12 cellular contexts compared by ENCODE assay signal in the genomic region with DNA sequence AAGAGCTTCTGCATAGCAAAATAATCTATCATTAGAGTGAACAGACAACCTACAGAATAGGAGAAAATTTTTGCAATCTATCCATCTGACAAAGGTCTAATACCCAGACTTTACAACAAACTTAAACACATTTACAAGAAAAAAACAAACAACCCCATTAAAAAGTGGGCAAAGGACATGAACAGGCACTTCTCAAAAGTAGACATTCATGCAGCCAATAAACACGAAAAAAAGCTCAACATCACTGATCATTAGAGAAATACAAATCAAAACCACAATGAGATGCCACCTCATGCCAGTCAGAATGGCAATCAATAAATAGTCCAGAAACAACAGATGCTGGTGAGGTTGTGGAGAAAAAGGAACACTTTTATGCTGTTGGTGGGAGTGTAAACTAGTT. TPM values are rescaled to one million over a fixed set of nuclear protein-coding genes. Genes with fewer than 3 reads are reported as not detected.
DNase-seq lines count a peak whose midpoint lies in the region; ATAC-seq and TF ChIP-seq lines count a peak whose summit lies in the region.
"Not testable (repeated sequence)": the region's sequence is repeated elsewhere in the genome, so short reads cannot be mapped to it uniquely, and the experiment has no call there.
"Had no signal": no experiment of that assay in that cellular context is flagged by ENCODE, and none has a peak within 500 bp of the region (broad histone marks: within the 10 kb centered on the region; RNA-seq: fewer than 3 reads in every experiment).

No MANE protein-coding gene starts in this region.

- POLR2A ChIA-PET in CD8-positive, alpha-beta T cell (lab: Charles Lee): not testable (repeated sequence)
- POLR2A ChIA-PET in activated CD8-positive, alpha-beta T cell treated with anti-CD3 and anti-CD28 coated beads for 36 hours (lab: Charles Lee): interaction anchor here (0.9 to 1.0 kb wide), 2 partner anchors 10 to 146 kb away, joined by 3 to 4 read pairs; no protein-coding TSS in a partner anchor

- H3K36me3 Mint-ChIP-seq in CD14-positive monocyte (peaks cover 24 to 34% of the 10 kb centered on the region in 2 donors), IgD-negative memory B cell (peaks cover 19% of the 10 kb centered on the region)
- peaks cover 46% of the 10 kb centered on the region for H3K36me3 Mint-ChIP-seq in CD8-positive, alpha-beta T cell
- peaks cover 49% of the 10 kb centered on the region for H3K36me3 Mint-ChIP-seq in activated CD8-positive, alpha-beta T cell treated with anti-CD3 and anti-CD28 coated beads for 36 hours (ENCODE audit: low read depth)
- H3K36me3 Mint-ChIP-seq in activated naive CD8-positive, alpha-beta T cell: peaks cover 24% of the 10 kb centered on the region
- peaks cover 25% of the 10 kb centered on the region for H3K36me3 Mint-ChIP-seq in central memory CD8-positive, alpha-beta T cell (ENCODE audit: insufficient read depth)

- CTCF ChIA-PET in CD8-positive, alpha-beta T cell (lab: Charles Lee): interaction anchor here (1.2 to 1.9 kb wide), 4 partner anchors 25 to 48 kb away, joined by 3 to 8 read pairs (median 6); no protein-coding TSS in a partner anchor
- CTCF ChIA-PET in activated CD8-positive, alpha-beta T cell treated with anti-CD3 and anti-CD28 coated beads for 36 hours (lab: Charles Lee): interaction anchor here (1.3 to 2.2 kb wide), 3 partner anchors 30 to 45 kb away, joined by 4 to 11 read pairs (median 4); no protein-coding TSS in a partner anchor

- H3K4me1 Mint-ChIP-seq in CD14-positive monocyte (peaks cover 61% of the 10 kb centered on the region), IgD-negative memory B cell (peaks cover 48 to 53% (median 51%) of the 10 kb centered on the region in 3 donors)
- peaks cover 69% of the 10 kb centered on the region for H3K4me1 Mint-ChIP-seq in CD8-positive, alpha-beta T cell (ENCODE audit: low read depth)
- H3K4me1 Mint-ChIP-seq in activated CD8-positive, alpha-beta T cell treated with anti-CD3 and anti-CD28 coated beads for 36 hours (ENCODE audit: low read depth): peaks cover 64% of the 10 kb centered on the region
- H3K4me1 Mint-ChIP-seq in activated naive CD8-positive, alpha-beta T cell (ENCODE audit: low read depth): peaks cover 66% of the 10 kb centered on the region
- H3K4me1 Mint-ChIP-seq in central memory CD8-positive, alpha-beta T cell: peaks cover 65% of the 10 kb centered on the region

- not testable (repeated sequence) for H3K36me3 ChIP-seq in CD8-positive, alpha-beta T cell (ENCODE audit: insufficient read depth, low read length); neutrophil

- intact Hi-C loops in CD14-positive monocyte (cut with micrococcal nuclease): loop anchor here in 1 of 2 donors (10.0 kb wide), 1 partner anchor 110 kb away; no protein-coding TSS in a partner anchor
- intact Hi-C loops in CD8-positive, alpha-beta T cell (cut with DNase I, micrococcal nuclease): loop anchor here in 1 of 2 experiments (5.0 kb wide), 1 partner anchor 42 kb away; no protein-coding TSS in a partner anchor
- intact Hi-C loops in activated CD8-positive, alpha-beta T cell treated with anti-CD3 and anti-CD28 coated beads for 36 hours (cut with micrococcal nuclease): not testable (repeated sequence)

- H3K27ac ChIP-seq in CD8-positive, alpha-beta T cell (ENCODE audit: low read depth, low read length): not testable (repeated sequence)
- peak overlapping the region; percentile 89 for H3K27ac ChIP-seq in neutrophil

- H3K9me3 Mint-ChIP-seq in CD14-positive monocyte; CD8-positive, alpha-beta T cell; IgD-negative memory B cell; activated naive CD8-positive, alpha-beta T cell (ENCODE audit: low read depth); central memory CD8-positive, alpha-beta T cell: not testable (repeated sequence)
- peaks cover 18% of the 10 kb centered on the region for H3K9me3 Mint-ChIP-seq in activated CD8-positive, alpha-beta T cell treated with anti-CD3 and anti-CD28 coated beads for 36 hours

- H3K27ac Mint-ChIP-seq in CD14-positive monocyte: peak overlapping the region in 5 of 7 donors; percentile 43 to 94 (median 89)
- peak overlapping the region; percentile 64 for H3K27ac Mint-ChIP-seq in CD8-positive, alpha-beta T cell
- peak overlapping the region; percentile 39 to 87 (median 73) for H3K27ac Mint-ChIP-seq in IgD-negative memory B cell
- H3K27ac Mint-ChIP-seq in activated CD8-positive, alpha-beta T cell treated with anti-CD3 and anti-CD28 coated beads for 36 hours: peak overlapping the region; percentile 94
- peak overlapping the region; percentile 91 for H3K27ac Mint-ChIP-seq in activated naive CD8-positive, alpha-beta T cell
- peak overlapping the region; percentile 81 for H3K27ac Mint-ChIP-seq in central memory CD8-positive, alpha-beta T cell (ENCODE audit: low read depth)

- not testable (repeated sequence) for H3K4me3 ChIP-seq in CD8-positive, alpha-beta T cell (ENCODE audit: low read depth, low read length); neutrophil (ENCODE audit: low read depth in 1 of 2, low read length in 1 of 2)

- not testable (repeated sequence) for H3K9me3 ChIP-seq in CD8-positive, alpha-beta T cell (ENCODE audit: low read length); neutrophil

- peaks cover 64% of the 10 kb centered on the region for H3K4me1 ChIP-seq in CD8-positive, alpha-beta T cell (ENCODE audit: insufficient read depth, low read length)
- peaks cover 77 to 92% of the 10 kb centered on the region in 2 experiments for H3K4me1 ChIP-seq in neutrophil (ENCODE audit: control insufficient read depth in 1 of 2, insufficient read depth in 1 of 2, low read depth in 1 of 2, low read length in 1 of 2)

- not testable (repeated sequence) for ATAC-seq in CD8-positive, alpha-beta T cell; activated CD8-positive, alpha-beta T cell treated with anti-CD3 and anti-CD28 coated beads for 36 hours; central memory CD8-positive, alpha-beta T cell (replicated peaks; ENCODE audit: extremely low read depth, poor library complexity, severe bottlenecking)

- H3K27me3 ChIP-seq in CD8-positive, alpha-beta T cell (ENCODE audit: insufficient read depth, low read length); neutrophil: not testable (repeated sequence)

- not testable (repeated sequence) for H3K27me3 Mint-ChIP-seq in CD14-positive monocyte (ENCODE audit: low read depth in 3 of 3); CD8-positive, alpha-beta T cell (ENCODE audit: low read depth); IgD-negative memory B cell; activated CD8-positive, alpha-beta T cell treated with anti-CD3 and anti-CD28 coated beads for 36 hours; activated naive CD8-positive, alpha-beta T cell; central memory CD8-positive, alpha-beta T cell

- not testable (repeated sequence) for DNase-seq in CD14-positive monocyte (ENCODE audit: low spot score); CD8-positive, alpha-beta T cell; activated CD8-positive, alpha-beta T cell treated with anti-CD3 and anti-CD28 coated beads for 36 hours; central memory CD8-positive, alpha-beta T cell (ENCODE audit: low spot score in 2 of 2)

- TF ChIP-seq CTCF in CD14-positive monocyte (IDR thresholded peaks at IDR 0.05); CD8-positive, alpha-beta T cell (IDR thresholded peaks at IDR 0.05); activated CD8-positive, alpha-beta T cell treated with anti-CD3 and anti-CD28 coated beads for 36 hours (IDR thresholded peaks at IDR 0.05); neutrophil (IDR thresholded peaks at IDR 0.05): not testable (repeated sequence)

- H3K4me3 Mint-ChIP-seq in CD14-positive monocyte; CD8-positive, alpha-beta T cell; activated CD8-positive, alpha-beta T cell treated with anti-CD3 and anti-CD28 coated beads for 36 hours; central memory CD8-positive, alpha-beta T cell: not testable (repeated sequence)
- peak overlapping the region in 2 of 4 donors; percentile 45 for H3K4me3 Mint-ChIP-seq in IgD-negative memory B cell
- peak overlapping the region; percentile 38 for H3K4me3 Mint-ChIP-seq in activated naive CD8-positive, alpha-beta T cell

RNA-seq across cellular contexts. Expression of gene NIN, which starts 15.9 kb away (rescaled TPM):
- polyA plus RNA-seq in CD14-positive monocyte (10 to 100 TPM; 15.3 to 26.5 TPM), IgD-negative memory B cell (76.5 TPM)
- 100 to 1,000 TPM; 121 to 132 TPM for total RNA-seq in CD8-positive, alpha-beta T cell
- total RNA-seq in activated CD8-positive, alpha-beta T cell treated with anti-CD3 and anti-CD28 coated beads for 36 hours: 10 to 100 TPM; 71.9 to 72.8 TPM

RNA-seq across cellular contexts. Expression of gene ABHD12B, which starts 56.8 kb away (rescaled TPM):
- polyA plus RNA-seq in CD14-positive monocyte (under 1 TPM; 0.45 to 0.54 TPM), IgD-negative memory B cell (not detected)
- total RNA-seq in CD8-positive, alpha-beta T cell: not detected
- not detected for total RNA-seq in activated CD8-positive, alpha-beta T cell treated with anti-CD3 and anti-CD28 coated beads for 36 hours
- total RNA-seq: Caco-2, Daoy, GM23248, H4, HT-29 had no signal
